ENCODE assay signal across 1 cellular context in genomic region chr2:128584296-128584900, GRCh38.
TF ChIP-seq lines count a peak whose summit lies in the region.

No MANE protein-coding gene starts in this region.

TF ChIP-seq in IMR-90, 13 proteins besides CTCF, POLR2A, EP300 and RAD21:
- TF ChIP-seq FOS (IDR thresholded peaks at IDR 0.05; ENCODE audit: low read depth, low read length): peak; percentile 17; the same call in 1 of the 2 replicates
- no peak for TF ChIP-seq MAFK (IDR thresholded peaks at IDR 0.05; ENCODE audit: low read depth, low read length)
- no peak for TF ChIP-seq CEBPB (IDR thresholded peaks at IDR 0.05; ENCODE audit: low read depth, low read length)
- TF ChIP-seq MXI1 (IDR thresholded peaks at IDR 0.05; ENCODE audit: borderline replicate concordance, low read depth, low read length): no peak
- TF ChIP-seq RFX5 (IDR thresholded peaks at IDR 0.05; ENCODE audit: low read depth, low read length): no peak
- TF ChIP-seq, protein P1, sequence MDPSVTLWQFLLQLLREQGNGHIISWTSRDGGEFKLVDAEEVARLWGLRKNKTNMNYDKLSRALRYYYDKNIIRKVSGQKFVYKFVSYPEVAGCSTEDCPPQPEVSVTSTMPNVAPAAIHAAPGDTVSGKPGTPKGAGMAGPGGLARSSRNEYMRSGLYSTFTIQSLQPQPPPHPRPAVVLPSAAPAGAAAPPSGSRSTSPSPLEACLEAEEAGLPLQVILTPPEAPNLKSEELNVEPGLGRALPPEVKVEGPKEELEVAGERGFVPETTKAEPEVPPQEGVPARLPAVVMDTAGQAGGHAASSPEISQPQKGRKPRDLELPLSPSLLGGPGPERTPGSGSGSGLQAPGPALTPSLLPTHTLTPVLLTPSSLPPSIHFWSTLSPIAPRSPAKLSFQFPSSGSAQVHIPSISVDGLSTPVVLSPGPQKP (IDR thresholded peaks at IDR 0.05; ENCODE audit: borderline replicate concordance, low read depth, low read length): no peak
- TF ChIP-seq RCOR1 (IDR thresholded peaks at IDR 0.05; ENCODE audit: insufficient replicate concordance, low read length): no peak
- no peak for TF ChIP-seq NFE2L2 (IDR thresholded peaks at IDR 0.05; ENCODE audit: low read depth, low read length)
- TF ChIP-seq CHD1 (IDR thresholded peaks at IDR 0.05; ENCODE audit: low read depth, low read length): no peak
- peak; percentile 71 for TF ChIP-seq BHLHE40 (IDR thresholded peaks at IDR 0.05; ENCODE audit: low read depth, low read length)
- TF ChIP-seq, protein P2, sequence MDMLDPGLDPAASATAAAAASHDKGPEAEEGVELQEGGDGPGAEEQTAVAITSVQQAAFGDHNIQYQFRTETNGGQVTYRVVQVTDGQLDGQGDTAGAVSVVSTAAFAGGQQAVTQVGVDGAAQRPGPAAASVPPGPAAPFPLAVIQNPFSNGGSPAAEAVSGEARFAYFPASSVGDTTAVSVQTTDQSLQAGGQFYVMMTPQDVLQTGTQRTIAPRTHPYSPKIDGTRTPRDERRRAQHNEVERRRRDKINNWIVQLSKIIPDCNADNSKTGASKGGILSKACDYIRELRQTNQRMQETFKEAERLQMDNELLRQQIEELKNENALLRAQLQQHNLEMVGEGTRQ (IDR thresholded peaks at IDR 0.05; ENCODE audit: low read depth, low read length): no peak
- no peak for TF ChIP-seq SMC3 (IDR thresholded peaks at IDR 0.05; ENCODE audit: low read depth, low read length)
- no peak for TF ChIP-seq MAZ (IDR thresholded peaks at IDR 0.05; ENCODE audit: borderline replicate concordance, low read depth, low read length)
